Comparison of ENCODE assay signal across 19 cellular contexts in the genomic region with DNA sequence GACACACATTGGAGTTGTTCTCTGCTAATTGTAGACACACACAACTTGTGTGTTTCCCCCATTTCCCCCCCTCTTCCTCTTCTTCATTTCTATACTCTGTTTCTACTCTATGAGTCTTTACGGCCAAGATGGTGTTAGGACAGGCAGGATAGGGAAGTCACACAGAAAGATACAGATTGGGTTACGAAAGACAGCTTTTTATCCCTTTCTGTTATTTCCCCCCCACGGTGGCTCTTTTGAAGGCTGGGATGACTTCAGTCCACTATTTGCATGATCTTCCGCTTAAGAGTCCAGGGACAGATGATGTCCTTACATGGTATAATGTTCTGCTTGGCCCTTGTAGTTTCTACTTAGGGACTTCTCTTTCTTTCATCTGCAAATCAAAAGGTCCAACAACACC. TPM values are rescaled to one million over a fixed set of nuclear protein-coding genes. Genes with fewer than 3 reads are reported as not detected.
A peak's percentile ranks its signal among the peaks of the same experiment; 100 is the strongest.
DNase-seq lines count a peak whose midpoint lies in the region; ATAC-seq, FAIRE-seq and TF ChIP-seq lines count a peak whose summit lies in the region.
"Had no signal": no experiment of that assay in that cellular context is flagged by ENCODE, and none has a peak within 500 bp of the region (broad histone marks: within the 10 kb centered on the region; RNA-seq: fewer than 3 reads in every experiment).

No MANE protein-coding gene starts in this region.

- H3K9me3 ChIP-seq in right lobe of liver (no peaks in the 10 kb centered on the region), HepG2 (ENCODE audit: low read length) (no peaks in the 10 kb centered on the region)
- H3K9me3 ChIP-seq in naive thymus-derived CD4-positive, alpha-beta T cell (ENCODE audit: control insufficient read depth in 2 of 3, low read length in 3 of 3): no peaks in the 10 kb centered on the region

- peaks cover 20% of the 10 kb centered on the region for H3K27me3 Mint-ChIP-seq in activated T-helper 2 cell treated with anti-CD3 and anti-CD28 coated beads, Interferon-gamma antibody, Interleukin-2, Interleukin-4, amounts not matched to agents 10 μg/mL and 5 μg/mL and 100 μg/mL, durations not matched to agents 14 hours and 24 hours and 36 hours (ENCODE audit: low read depth)
- peaks cover 6 to 54% (median 36%) of the 10 kb centered on the region in 5 donors for H3K27me3 Mint-ChIP-seq in naive thymus-derived CD4-positive, alpha-beta T cell
- H3K27me3 Mint-ChIP-seq in effector memory CD8-positive, alpha-beta T cell: peaks cover 48 to 61% of the 10 kb centered on the region in 2 donors

- H3K79me2 ChIP-seq in HepG2 (ENCODE audit: insufficient read depth, low read length): no peaks in the 10 kb centered on the region

- in situ Hi-C loops in HepG2 (cut with HindIII; ENCODE audit: extremely low pct_ligation_motif_present, low pct_unique_long_range_greater_than_20kb): no loop called here

- TF ChIP-seq POLR2A in right lobe of liver (IDR thresholded peaks at IDR 0.05) (no peak), HepG2 (IDR thresholded peaks at IDR 0.05; ENCODE audit: insufficient read depth in 1 of 2, low read depth in 2 of 2, low read length in 2 of 2) (no peak)

- H3K27me3 ChIP-seq in right lobe of liver (peaks cover 0 to 12% of the 10 kb centered on the region in 2 donors), HepG2 (ENCODE audit: control insufficient read depth in 1 of 2, insufficient read depth in 2 of 2, low read length in 2 of 2) (peaks cover 2 to 52% of the 10 kb centered on the region in 2 experiments; a peak in 4 of 5 replicates)
- peaks cover 10% of the 10 kb centered on the region in 2 donors for H3K27me3 ChIP-seq in naive thymus-derived CD4-positive, alpha-beta T cell (ENCODE audit: control insufficient read depth in 2 of 2, insufficient read depth in 2 of 2, low read length in 2 of 2)

- H3K36me3 ChIP-seq in right lobe of liver: no peaks in the 10 kb centered on the region
- no peaks in the 10 kb centered on the region for H3K36me3 ChIP-seq in HepG2 (replicated peaks in 1 of 2; ENCODE audit: control insufficient read depth in 1 of 2, insufficient read depth in 2 of 2, low read length in 2 of 2)
- no peaks in the 10 kb centered on the region for H3K36me3 ChIP-seq in naive thymus-derived CD4-positive, alpha-beta T cell (ENCODE audit: control insufficient read depth in 2 of 3, insufficient read depth in 3 of 3, low read length in 3 of 3)

- no peak for TF ChIP-seq RAD21 in HepG2 (CRISPR knock-in tag; IDR thresholded peaks at IDR 0.05)

- no TSS peak for BruUV-seq in HepG2 (replicated peaks; lab: Mats Ljungman, UMichigan)

- CTCF ChIA-PET in HepG2 (lab: Yijun Ruan, JAX; ENCODE audit: low intra/inter-chr PET ratio, low total read pairs): no interaction called here
- CTCF ChIA-PET in naive thymus-derived CD4-positive, alpha-beta T cell (lab: Charles Lee): interaction anchor here (1.2 kb wide), 1 partner anchor 63 kb away, joined by 3 read pairs; no protein-coding TSS in a partner anchor

- H3K9ac ChIP-seq in HepG2 (ENCODE audit: insufficient read depth, low read depth, low read length): no peak overlapping the region
- H3K9ac ChIP-seq: KMS-11 had no signal

- peak in 3 of 4 donors; percentile 8 to 27 (median 24) for ATAC-seq in right lobe of liver
- ATAC-seq in HepG2: no peak
- ATAC-seq in naive thymus-derived CD4-positive, alpha-beta T cell: peak; percentile 37
- no peak for ATAC-seq in GM21367 (IDR thresholded peaks at IDR 0.05; ENCODE audit: unreplicated experiment)
- ATAC-seq in effector memory CD8-positive, alpha-beta T cell (replicated peaks): no peak

- H3K4me3 ChIP-seq in right lobe of liver: no peak overlapping the region
- H3K4me3 ChIP-seq in HepG2 (replicated peaks in 1 of 3; ENCODE audit: insufficient read depth in 1 of 3, low read depth in 2 of 3, low read length in 3 of 3): no peak overlapping the region
- no peak overlapping the region for H3K4me3 ChIP-seq in naive thymus-derived CD4-positive, alpha-beta T cell (ENCODE audit: low read length)

- no peaks in the 10 kb centered on the region for H4K20me1 ChIP-seq in HepG2 (ENCODE audit: insufficient read depth, low read length)

- WGBS in right lobe of liver (ENCODE audit: insufficient coverage, low coverage, low lambda C conversion rate, missing lambda C conversion rate): 49% methylated on average over 4 of the region's 4 CpGs
- 57% methylated on average over 4 of the region's 4 CpGs for WGBS in HepG2 (ENCODE audit: low lambda C conversion rate)

- no peak for TF ChIP-seq EP300 in HepG2 (IDR thresholded peaks at IDR 0.05; ENCODE audit: low read depth in 2 of 2, low read length in 2 of 2)
- no peak for TF ChIP-seq EP300 in HepG2 (CRISPR knock-in tag; IDR thresholded peaks at IDR 0.05; ENCODE audit: borderline replicate concordance)

- H3K27ac Mint-ChIP-seq in activated T-helper 2 cell treated with anti-CD3 and anti-CD28 coated beads, Interferon-gamma antibody, Interleukin-2, Interleukin-4, amounts not matched to agents 10 μg/mL and 5 μg/mL and 100 μg/mL, durations not matched to agents 14 hours and 24 hours and 36 hours: peak overlapping the region; percentile 22
- H3K27ac Mint-ChIP-seq in naive thymus-derived CD4-positive, alpha-beta T cell: no peak overlapping the region
- no peak overlapping the region for H3K27ac Mint-ChIP-seq in effector memory CD8-positive, alpha-beta T cell

- H3K27ac ChIP-seq in right lobe of liver (no peak overlapping the region), HepG2 (ENCODE audit: extremely low read length, insufficient read depth, low read length) (no peak overlapping the region)
- no peak overlapping the region for H3K27ac ChIP-seq in naive thymus-derived CD4-positive, alpha-beta T cell (ENCODE audit: low read depth, low read length)
- H3K27ac ChIP-seq: C4-2B, KMS-11 had no signal

- no peak for DNase-seq in right lobe of liver
- no peak for DNase-seq in HepG2 (ENCODE audit: low spot score)
- no peak for DNase-seq in activated T-helper 2 cell treated with anti-CD3 and anti-CD28 coated beads, Interferon-gamma antibody, Interleukin-2, Interleukin-4, amounts not matched to agents 10 μg/mL and 5 μg/mL and 100 μg/mL, durations not matched to agents 14 hours and 24 hours and 36 hours (ENCODE audit: low spot score)
- no peak for DNase-seq in naive thymus-derived CD4-positive, alpha-beta T cell
- DNase-seq in NCI-H69 (lab: John Stamatoyannopoulos, UW): no peak
- DNase-seq in effector memory CD8-positive, alpha-beta T cell: no peak
- DNase-seq in LoVo (ENCODE audit: low spot score): no peak
- DNase-seq: DMS79, GOT3, MM.1S, NCI-H1930, NCI-H2171 treated with DMSO at 0.1 percent for 48 hours, NCI-H510A treated with DMSO at 0.1 percent for 48 hours, SIG-M5 had no signal

- H3K4me2 ChIP-seq in HepG2 (ENCODE audit: low read depth, low read length): no peak overlapping the region
- H3K4me2 ChIP-seq: KMS-11 had no signal

- no peaks in the 10 kb centered on the region for H3K9me3 Mint-ChIP-seq in activated T-helper 2 cell treated with anti-CD3 and anti-CD28 coated beads, Interferon-gamma antibody, Interleukin-2, Interleukin-4, amounts not matched to agents 10 μg/mL and 5 μg/mL and 100 μg/mL, durations not matched to agents 14 hours and 24 hours and 36 hours
- peaks cover 0 to 5% (median 0%) of the 10 kb centered on the region in 11 donors for H3K9me3 Mint-ChIP-seq in naive thymus-derived CD4-positive, alpha-beta T cell
- no peaks in the 10 kb centered on the region for H3K9me3 Mint-ChIP-seq in effector memory CD8-positive, alpha-beta T cell

- POLR2A ChIA-PET in HepG2 (lab: Yijun Ruan, JAX): no interaction called here
- POLR2A ChIA-PET in naive thymus-derived CD4-positive, alpha-beta T cell (lab: Charles Lee): no interaction called here

- H3K4me1 ChIP-seq in right lobe of liver: peaks cover 0 to 11% (median 0%) of the 10 kb centered on the region in 4 donors
- peaks cover 10% of the 10 kb centered on the region for H3K4me1 ChIP-seq in HepG2 (ENCODE audit: insufficient read depth, low read length)
- peaks cover 0 to 12% of the 10 kb centered on the region in 2 donors for H3K4me1 ChIP-seq in naive thymus-derived CD4-positive, alpha-beta T cell (ENCODE audit: control insufficient read depth in 2 of 2, insufficient read depth in 2 of 2, low read length in 2 of 2)

- peaks cover 19% of the 10 kb centered on the region for H3K36me3 Mint-ChIP-seq in activated T-helper 2 cell treated with anti-CD3 and anti-CD28 coated beads, Interferon-gamma antibody, Interleukin-2, Interleukin-4, amounts not matched to agents 10 μg/mL and 5 μg/mL and 100 μg/mL, durations not matched to agents 14 hours and 24 hours and 36 hours (ENCODE audit: low read depth)
- H3K36me3 Mint-ChIP-seq in naive thymus-derived CD4-positive, alpha-beta T cell: peaks cover 0 to 4% (median 0%) of the 10 kb centered on the region in 5 donors
- H3K36me3 Mint-ChIP-seq in effector memory CD8-positive, alpha-beta T cell (ENCODE audit: insufficient read depth): no peaks in the 10 kb centered on the region

- H3K4me1 Mint-ChIP-seq in activated T-helper 2 cell treated with anti-CD3 and anti-CD28 coated beads, Interferon-gamma antibody, Interleukin-2, Interleukin-4, amounts not matched to agents 10 μg/mL and 5 μg/mL and 100 μg/mL, durations not matched to agents 14 hours and 24 hours and 36 hours (ENCODE audit: low read depth): peaks cover 25% of the 10 kb centered on the region
- peaks cover 11 to 26% (median 21%) of the 10 kb centered on the region in 7 donors for H3K4me1 Mint-ChIP-seq in naive thymus-derived CD4-positive, alpha-beta T cell
- peaks cover 16 to 20% of the 10 kb centered on the region in 2 donors for H3K4me1 Mint-ChIP-seq in effector memory CD8-positive, alpha-beta T cell (ENCODE audit: low read depth in 2 of 2)

- no peak for TF ChIP-seq CTCF in right lobe of liver (IDR thresholded peaks at IDR 0.05)
- no peak for TF ChIP-seq CTCF in HepG2 (CRISPR knock-in tag; IDR thresholded peaks at IDR 0.05)

- intact Hi-C loops in right lobe of liver (cut with DNase I) (no loop called here), HepG2 (cut with micrococcal nuclease; ENCODE audit: unreplicated experiment) (no loop called here)
- intact Hi-C loops in activated T-helper 2 cell treated with anti-CD3 and anti-CD28 coated beads, Interferon-gamma antibody, Interleukin-2, Interleukin-4, amounts not matched to agents 10 μg/mL and 5 μg/mL and 100 μg/mL, durations not matched to agents 14 hours and 24 hours and 36 hours (cut with micrococcal nuclease): loop anchor here (5.0 to 10.0 kb wide), 4 partner anchors 38 to 402 kb away; partner anchors contain the start of genes METTL4, MYL12A and NDC80
- intact Hi-C loops in naive thymus-derived CD4-positive, alpha-beta T cell (cut with micrococcal nuclease): loop anchor here (5.0 kb wide), 2 partner anchors 38 to 47 kb away; no protein-coding TSS in a partner anchor

- H2AFZ ChIP-seq in HepG2 (ENCODE audit: low read length): no peak overlapping the region

- H3K4me3 Mint-ChIP-seq in activated T-helper 2 cell treated with anti-CD3 and anti-CD28 coated beads, Interferon-gamma antibody, Interleukin-2, Interleukin-4, amounts not matched to agents 10 μg/mL and 5 μg/mL and 100 μg/mL, durations not matched to agents 14 hours and 24 hours and 36 hours (ENCODE audit: low read depth): no peak overlapping the region
- H3K4me3 Mint-ChIP-seq in naive thymus-derived CD4-positive, alpha-beta T cell: peak overlapping the region in 2 of 10 donors; percentile 26 to 52
- H3K4me3 Mint-ChIP-seq in effector memory CD8-positive, alpha-beta T cell: no peak overlapping the region

- no peak for FAIRE-seq in HepG2 (lab: Jason Lieb, UNC)
- FAIRE-seq: A204.1, RCC 7860 had no signal

RNA-seq across cellular contexts. Expression of gene EMILIN2, which starts 1.6 kb away (rescaled TPM):
- total RNA-seq in right lobe of liver (1 to 10 TPM in 5 of 6 experiments, under 1 TPM in 1; 0.99 to 4.4 (median 2.3) TPM), HepG2 (2016; rRNA removed; fragmentation: Illumina TruSeq; extraction: Trizol) (6.9 and 8.2 TPM in 2 replicates)
- total RNA-seq in HepG2 (2016; cell fraction: cytosol; rRNA removed; fragmentation: Illumina TruSeq; extraction: Trizol; ENCODE audit: low read depth): 2.9 and 3.0 TPM in 2 replicates
- total RNA-seq in HepG2 (2016; cell fraction: insoluble cytoplasmic fraction; rRNA removed; fragmentation: Illumina TruSeq; extraction: Trizol): 6.1 and 8.5 TPM in 2 replicates
- total RNA-seq in HepG2 (2016; cell fraction: membrane; rRNA removed; fragmentation: Illumina TruSeq; extraction: Trizol): 7.4 and 9.6 TPM in 2 replicates
- total RNA-seq in HepG2 (2016; cell fraction: nucleus; rRNA removed; fragmentation: Illumina TruSeq; extraction: Trizol): 9.9 and 10.2 TPM in 2 replicates
- polyA plus RNA-seq in HepG2 (2011; rRNA removed): 7.6 and 9.7 TPM in 2 replicates
- polyA plus RNA-seq in HepG2 (2011; cell fraction: cytosol; rRNA removed): 6.3 and 8.4 TPM in 2 replicates
- polyA plus RNA-seq in HepG2 (2011; cell fraction: nucleus; rRNA removed): 22.2 and 25.5 TPM in 2 replicates
- polyA plus RNA-seq in HepG2 (2012): 5.1 and 5.3 TPM in 2 replicates
- polyA plus RNA-seq in HepG2 (2016; cell fraction: cytosol; fragmentation: Illumina TruSeq; extraction: Trizol; ENCODE audit: low read depth): 3.0 and 3.1 TPM in 2 replicates
- polyA plus RNA-seq in HepG2 (2016; cell fraction: insoluble cytoplasmic fraction; fragmentation: Illumina TruSeq; extraction: Trizol; ENCODE audit: low read depth): 7.1 and 7.9 TPM in 2 replicates
- polyA plus RNA-seq in HepG2 (2016; cell fraction: membrane; fragmentation: Illumina TruSeq; extraction: Trizol; ENCODE audit: low read depth): 6.1 and 7.9 TPM in 2 replicates
- 22.3 and 22.8 TPM in 2 replicates for polyA plus RNA-seq in HepG2 (2016; cell fraction: nucleus; fragmentation: Illumina TruSeq; extraction: Trizol; ENCODE audit: insufficient read depth, low read depth)
- 3.9 TPM in 1 of 2 replicates, not detected in the other for polyA minus RNA-seq in HepG2 (2011; rRNA and poly(A)+ RNA removed; ENCODE audit: low replicate concordance)
- polyA minus RNA-seq in HepG2 (2011; cell fraction: cytosol; rRNA and poly(A)+ RNA removed): 3.7 and 4.2 TPM in 2 replicates
- 10.1 and 12.4 TPM in 2 replicates for polyA minus RNA-seq in HepG2 (2011; cell fraction: nucleus; rRNA and poly(A)+ RNA removed)
- 53.4 and 53.5 TPM in 2 replicates for total RNA-seq in activated T-helper 2 cell treated with anti-CD3 and anti-CD28 coated beads, Interferon-gamma antibody, Interleukin-2, Interleukin-4, amounts not matched to agents 10 μg/mL and 5 μg/mL and 100 μg/mL, durations not matched to agents 14 hours and 24 hours and 36 hours
- 10 to 100 TPM in 3 of 5 experiments, 1 to 10 TPM in 2; 6.2 to 51.1 (median 16.9) TPM for total RNA-seq in naive thymus-derived CD4-positive, alpha-beta T cell
- 1 to 10 TPM; 2.9 to 3.4 TPM for polyA plus RNA-seq in naive thymus-derived CD4-positive, alpha-beta T cell

Comparison
In these comparisons a context has a peak if more than half of its experiments do, and no peak if none do; other contexts are left out.
1. ATAC-seq: peak in right lobe of liver (3 of 4) and naive thymus-derived CD4-positive, alpha-beta T cell (single experiment); none in HepG2 (single experiment), GM21367 (single experiment) and effector memory CD8-positive, alpha-beta T cell (single experiment).
2. intact Hi-C loops: an anchor here in activated T-helper 2 cell treated with anti-CD3 and anti-CD28 coated beads, Interferon-gamma antibody, Interleukin-2, Interleukin-4, amounts not matched to agents 10 μg/mL and 5 μg/mL and 100 μg/mL, durations not matched to agents 14 hours and 24 hours and 36 hours (5.0 to 10.0 kb wide) and naive thymus-derived CD4-positive, alpha-beta T cell (5.0 kb wide); none called in right lobe of liver and HepG2.